ENCODE assay signal across 1 cellular context in genomic region chr7:98755138-98755898, GRCh38.
TF ChIP-seq lines count a peak whose summit lies in the region.

No MANE protein-coding gene starts in this region.

TF ChIP-seq in K562, 482 proteins besides CTCF, POLR2A, EP300 and RAD21 (continued from another document):
- no peak for TF ChIP-seq CHD7 (IDR thresholded peaks at IDR 0.05; ENCODE audit: low read depth, low read length)
- TF ChIP-seq NR3C1 (CRISPR knock-in tag; IDR thresholded peaks at IDR 0.05): no peak
- no peak for TF ChIP-seq SNAPC5 (CRISPR knock-in tag; IDR thresholded peaks at IDR 0.05)
- TF ChIP-seq ZNF282 (CRISPR knock-in tag; IDR thresholded peaks at IDR 0.05): no peak
- no peak for TF ChIP-seq WHSC1 (IDR thresholded peaks at IDR 0.05; ENCODE audit: low read length)
- no peak for TF ChIP-seq HCFC1 (IDR thresholded peaks at IDR 0.05; ENCODE audit: low read depth, low read length)
